8 cellular contexts compared by ENCODE assay signal in the genomic region with DNA sequence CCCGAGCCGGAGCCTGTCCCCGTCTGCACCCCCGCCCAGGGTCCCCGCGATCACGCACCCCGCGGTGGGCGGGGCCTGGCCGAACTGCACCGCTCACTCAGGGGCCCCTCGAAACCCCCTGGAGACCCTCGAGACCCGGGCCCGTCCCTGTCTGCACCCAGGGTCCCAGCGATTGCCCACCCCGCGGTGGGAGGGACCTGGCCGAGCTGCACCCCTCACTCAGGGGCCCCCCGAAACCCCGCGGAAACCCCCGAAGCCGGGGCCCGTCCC. TPM values are rescaled to one million over a fixed set of nuclear protein-coding genes. Genes with fewer than 3 reads are reported as not detected.
DNase-seq lines count a peak whose midpoint lies in the region; ATAC-seq and TF ChIP-seq lines count a peak whose summit lies in the region.

No MANE protein-coding gene starts in this region.

- no peak for TF ChIP-seq CTCF in osteoblast (IDR thresholded peaks at IDR 0.05; ENCODE audit: extremely low read depth, low read depth, low read length)

- peaks cover 9% of the 10 kb centered on the region for H3K4me1 ChIP-seq in osteoblast (ENCODE audit: insufficient read depth, low read length)

- H3K4me3 ChIP-seq in MG63 (peak overlapping the region; percentile 66), osteoblast (ENCODE audit: insufficient read depth, low read length) (peak overlapping the region; percentile 94)

- H3K36me3 ChIP-seq in MG63 (peaks cover 2% of the 10 kb centered on the region; the same call in 1 of the 2 replicates), osteoblast (ENCODE audit: insufficient read depth, low read length) (no peaks in the 10 kb centered on the region)

- H3K9me3 ChIP-seq in MG63 (no peaks in the 10 kb centered on the region), osteoblast (ENCODE audit: low read depth, low read length) (no peaks in the 10 kb centered on the region)

- H3K27me3 ChIP-seq in MG63 (no peaks in the 10 kb centered on the region), osteoblast (ENCODE audit: insufficient read depth, low read length) (no peaks in the 10 kb centered on the region)

- peaks cover 61% of the 10 kb centered on the region for H3K79me2 ChIP-seq in osteoblast (ENCODE audit: insufficient read depth, low read length)

- DNase-seq in MG63 (no peak), epithelial cell of prostate (ENCODE audit: low read depth, low spot score) (no peak), osteoblast (ENCODE audit: insufficient read length, low spot score, missing footprints) (no peak), NCI-H526 (lab: John Stamatoyannopoulos, UW) (no peak)
- DNase-seq in activated effector memory CD4-positive, alpha-beta T cell treated with Interleukin-2 at 50 U/mL for 16 hours, result no peak

- H4K20me1 ChIP-seq in osteoblast (ENCODE audit: insufficient read depth, low read length), result peaks cover 17% of the 10 kb centered on the region

- peak overlapping the region; percentile 78 for H3K4me2 ChIP-seq in osteoblast (ENCODE audit: insufficient read depth, low read length)

- H3K27ac ChIP-seq in epithelial cell of prostate (peak overlapping the region; percentile 45), osteoblast (ENCODE audit: low read depth, low read length) (peak overlapping the region; percentile 33)

- H2AFZ ChIP-seq in osteoblast (ENCODE audit: low read length), result peak overlapping the region; percentile 56

- ATAC-seq in GM19452 (IDR thresholded peaks at IDR 0.05; ENCODE audit: unreplicated experiment) (peak; percentile 26), HG03175 (IDR thresholded peaks at IDR 0.05; ENCODE audit: unreplicated experiment) (no peak), GM18907 (IDR thresholded peaks at IDR 0.05; ENCODE audit: unreplicated experiment) (no peak)

RNA-seq across cellular contexts. Expression of a gene that starts 0.5 kb away (rescaled TPM):
- total RNA-seq in MG63 (2014; rRNA removed; shearing (Covaris generic); ENCODE audit: low replicate concordance), result 124 and 171 TPM in 2 replicates
- total RNA-seq in osteoblast, result 24.2 and 24.6 TPM in 2 replicates

RNA-seq across cellular contexts. Expression of a gene that starts 19.7 kb away (rescaled TPM):
- 36.4 and 48.7 TPM in 2 replicates for total RNA-seq in MG63 (2014; rRNA removed; shearing (Covaris generic); ENCODE audit: low replicate concordance)
- 41.8 and 46.3 TPM in 2 replicates for total RNA-seq in osteoblast

RNA-seq across cellular contexts. Expression of a gene that starts 28.9 kb away (rescaled TPM):
- 17.2 and 34.5 TPM in 2 replicates for total RNA-seq in MG63 (2014; rRNA removed; shearing (Covaris generic); ENCODE audit: low replicate concordance)
- 27.7 and 27.9 TPM in 2 replicates for total RNA-seq in osteoblast
